In the genomic region with DNA sequence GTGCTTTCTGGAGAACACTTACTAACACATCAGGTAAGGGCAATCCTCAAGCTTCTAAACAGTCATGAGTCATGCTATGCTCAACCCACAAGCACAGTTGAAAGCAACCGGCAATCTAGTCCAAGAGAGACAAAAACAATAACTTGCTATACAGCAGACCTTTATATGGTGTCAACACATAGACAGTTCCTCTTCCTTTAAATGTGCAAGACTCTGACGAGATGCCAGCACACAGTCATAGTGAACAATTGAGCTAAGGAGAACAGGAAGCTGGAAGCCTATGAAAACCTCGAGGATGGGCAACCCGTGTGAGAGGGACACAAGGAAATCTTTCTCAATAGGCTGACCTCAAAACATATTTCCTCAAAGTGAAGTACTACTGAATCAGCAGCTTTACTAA, we compare ENCODE assay signal across 1 cellular context.
TF ChIP-seq lines count a peak whose summit lies in the region.

No MANE protein-coding gene starts in this region.

TF ChIP-seq in H1, 55 proteins besides CTCF, POLR2A, EP300 and RAD21:
- no peak for TF ChIP-seq RFX5 (IDR thresholded peaks at IDR 0.05; ENCODE audit: borderline replicate concordance, low read depth, low read length)
- TF ChIP-seq, protein P1, sequence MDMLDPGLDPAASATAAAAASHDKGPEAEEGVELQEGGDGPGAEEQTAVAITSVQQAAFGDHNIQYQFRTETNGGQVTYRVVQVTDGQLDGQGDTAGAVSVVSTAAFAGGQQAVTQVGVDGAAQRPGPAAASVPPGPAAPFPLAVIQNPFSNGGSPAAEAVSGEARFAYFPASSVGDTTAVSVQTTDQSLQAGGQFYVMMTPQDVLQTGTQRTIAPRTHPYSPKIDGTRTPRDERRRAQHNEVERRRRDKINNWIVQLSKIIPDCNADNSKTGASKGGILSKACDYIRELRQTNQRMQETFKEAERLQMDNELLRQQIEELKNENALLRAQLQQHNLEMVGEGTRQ (IDR thresholded peaks at IDR 0.05; ENCODE audit: low read length), result no peak
- no peak for TF ChIP-seq SUZ12 (IDR thresholded peaks at IDR 0.05; ENCODE audit: low read length)
- no peak for TF ChIP-seq CHD2 (IDR thresholded peaks at IDR 0.05; ENCODE audit: low read length)
- TF ChIP-seq RBBP5 (IDR thresholded peaks at IDR 0.05; ENCODE audit: borderline replicate concordance, low read depth, low read length), result no peak
- TF ChIP-seq BCL11A (IDR thresholded peaks at IDR 0.05; ENCODE audit: low read depth in 2 of 2, low read length in 2 of 2), result no peak
- no peak for TF ChIP-seq SIN3A (conservative IDR thresholded peaks at IDR 0.05 in 1 of 2, IDR thresholded peaks at IDR 0.05 in 1 of 2; ENCODE audit: low read depth in 1 of 2, low read length in 2 of 2)
- no peak for TF ChIP-seq POU5F1 (IDR thresholded peaks at IDR 0.05; ENCODE audit: low read depth, low read length)
- no peak for TF ChIP-seq EZH2 (IDR thresholded peaks at IDR 0.05; ENCODE audit: low read depth, low read length, severe bottlenecking)
- TF ChIP-seq NRF1 (IDR thresholded peaks at IDR 0.05; ENCODE audit: low read depth, low read length), result no peak
- no peak for TF ChIP-seq TEAD4 (IDR thresholded peaks at IDR 0.05; ENCODE audit: low read depth, low read length)
- TF ChIP-seq BACH1 (IDR thresholded peaks at IDR 0.05; ENCODE audit: low read length), result no peak
